ENCODE assay signal across 23 cellular contexts in genomic region chr3:80997622-80998021, GRCh38.
A peak's percentile ranks its signal among the peaks of the same experiment; 100 is the strongest.
DNase-seq lines count a peak whose midpoint lies in the region; ATAC-seq, FAIRE-seq and TF ChIP-seq lines count a peak whose summit lies in the region.
"Had no signal": no experiment of that assay in that cellular context is flagged by ENCODE, and none has a peak within 500 bp of the region (broad histone marks: within the 10 kb centered on the region; RNA-seq: fewer than 3 reads in every experiment).

No MANE protein-coding gene starts in this region.

- peak; percentile 15 for FAIRE-seq in HepG2 (lab: Jason Lieb, UNC)
- FAIRE-seq: A549, GM12891, GM19239 had no signal

- H3K4me3 Mint-ChIP-seq in Caco-2 (ENCODE audit: unreplicated experiment) (peak overlapping the region; percentile 51), T-helper 17 cell (no peak overlapping the region)
- H3K4me3 Mint-ChIP-seq: B cell; CD4-positive, alpha-beta T cell; CD8-positive, alpha-beta T cell had no signal

- H3K27ac ChIP-seq in HepG2 (ENCODE audit: extremely low read length, insufficient read depth, low read length): no peak overlapping the region
- H3K27ac ChIP-seq in right lobe of liver: peak overlapping the region in 1 of 3 donors; percentile 25
- H3K27ac ChIP-seq: 22Rv1; A549; BLaER1 treated with 17β-estradiol and CSF1 and Interleukin-3, amounts not matched to agents 10 nM and 100 nM; C4-2B had no signal

- H3K27me3 ChIP-seq in Caco-2 (replicated peaks; ENCODE audit: control insufficient read depth, insufficient read depth, low read length) (no peaks in the 10 kb centered on the region), HepG2 (ENCODE audit: control insufficient read depth in 1 of 2, insufficient read depth in 2 of 2, low read length in 2 of 2) (no peaks in the 10 kb centered on the region; a peak in 1 of 5 replicates), right lobe of liver (no peaks in the 10 kb centered on the region), MG63 (no peaks in the 10 kb centered on the region)
- H3K27me3 ChIP-seq: BLaER1 treated with 17β-estradiol and CSF1 and Interleukin-3, amounts not matched to agents 10 nM and 100 nM had no signal

- POLR2A ChIA-PET in Caco-2 (lab: Charles Lee): no interaction called here
- POLR2A ChIA-PET in HepG2 (lab: Yijun Ruan, JAX): no interaction called here

- peak overlapping the region; percentile 70 for H3K27ac Mint-ChIP-seq in Caco-2 (ENCODE audit: unreplicated experiment)
- H3K27ac Mint-ChIP-seq in T-helper 17 cell: no peak overlapping the region
- H3K27ac Mint-ChIP-seq: B cell; CD4-positive, alpha-beta T cell; CD8-positive, alpha-beta T cell had no signal

- H2AFZ ChIP-seq in HepG2 (ENCODE audit: low read length): no peak overlapping the region

- H3K36me3 Mint-ChIP-seq in Caco-2 (ENCODE audit: insufficient read depth, unreplicated experiment): peaks cover 5% of the 10 kb centered on the region
- H3K36me3 Mint-ChIP-seq in T-helper 17 cell (ENCODE audit: low read depth): no peaks in the 10 kb centered on the region
- H3K36me3 Mint-ChIP-seq: CD8-positive, alpha-beta T cell had no signal

- ATAC-seq in HepG2 (peak; percentile 58), right lobe of liver (no peak), T-helper 17 cell (no peak), HG02642 (IDR thresholded peaks at IDR 0.05; ENCODE audit: poor library complexity, unreplicated experiment) (no peak)
- ATAC-seq: A549; CD8-positive, alpha-beta T cell had no signal

- no peak overlapping the region for H3K9ac ChIP-seq in HepG2 (ENCODE audit: insufficient read depth, low read depth, low read length)
- H3K9ac ChIP-seq: BLaER1 treated with 17β-estradiol and CSF1 and Interleukin-3, amounts not matched to agents 10 nM and 100 nM had no signal

- H3K4me2 ChIP-seq in HepG2 (ENCODE audit: low read depth, low read length): 0 out of 2 replicates have a peak overlapping the region, but pooled peaks have one; percentile 16
- H3K4me2 ChIP-seq: A549; BLaER1 treated with 17β-estradiol and CSF1 and Interleukin-3, amounts not matched to agents 10 nM and 100 nM had no signal

- TF ChIP-seq CTCF in Caco-2 (IDR thresholded peaks at IDR 0.05; ENCODE audit: insufficient read depth in 1 of 2, low read depth in 1 of 2, low read length in 1 of 2, severe bottlenecking in 1 of 2, unreplicated experiment in 1 of 2) (no peak), HepG2 (CRISPR knock-in tag; IDR thresholded peaks at IDR 0.05) (no peak), right lobe of liver (IDR thresholded peaks at IDR 0.05) (no peak)

- in situ Hi-C loops in HepG2 (cut with HindIII; ENCODE audit: extremely low pct_ligation_motif_present, low pct_unique_long_range_greater_than_20kb): no loop called here

- H3K4me1 ChIP-seq in Caco-2: peaks cover 51% of the 10 kb centered on the region
- peaks cover 33% of the 10 kb centered on the region for H3K4me1 ChIP-seq in HepG2 (ENCODE audit: insufficient read depth, low read length)
- peaks cover 0 to 41% (median 6%) of the 10 kb centered on the region in 4 donors for H3K4me1 ChIP-seq in right lobe of liver
- H3K4me1 ChIP-seq: A549; BLaER1 treated with 17β-estradiol and CSF1 and Interleukin-3, amounts not matched to agents 10 nM and 100 nM had no signal

- TF ChIP-seq EP300 in HepG2 (IDR thresholded peaks at IDR 0.05; ENCODE audit: low read depth in 2 of 2, low read length in 2 of 2): no peak
- no peak for TF ChIP-seq EP300 in HepG2 (CRISPR knock-in tag; IDR thresholded peaks at IDR 0.05; ENCODE audit: borderline replicate concordance)

- TF ChIP-seq POLR2A in HepG2 (IDR thresholded peaks at IDR 0.05; ENCODE audit: insufficient read depth in 1 of 2, low read depth in 2 of 2, low read length in 2 of 2): no peak
- no peak for TF ChIP-seq POLR2A in right lobe of liver (IDR thresholded peaks at IDR 0.05)

- no peaks in the 10 kb centered on the region for H3K79me2 ChIP-seq in HepG2 (ENCODE audit: insufficient read depth, low read length)

- H3K4me1 Mint-ChIP-seq in Caco-2 (ENCODE audit: low read depth, unreplicated experiment) (peaks cover 37% of the 10 kb centered on the region), T-helper 17 cell (no peaks in the 10 kb centered on the region)
- H3K4me1 Mint-ChIP-seq: B cell had no signal

- DNase-seq in Caco-2: peak in 1 of 2 experiments; percentile 24
- DNase-seq in HepG2 (ENCODE audit: low spot score): no peak
- no peak for DNase-seq in right lobe of liver
- no peak for DNase-seq in T-helper 17 cell
- DNase-seq in MG63: no peak
- DNase-seq: AML-193; CD4-positive, alpha-beta T cell; CD8-positive, alpha-beta T cell; DMS 273 treated with DMSO at 0.1 percent for 48 hours; DMS153; DMS53; DMS79; DND-41; EL; GF-D8 had no signal

- no TSS peak for BruUV-seq in Caco-2 (replicated peaks; lab: Mats Ljungman, UMichigan)
- BruUV-seq in HepG2 (replicated peaks; lab: Mats Ljungman, UMichigan): no TSS peak

- CTCF ChIA-PET in Caco-2 (lab: Charles Lee) (no interaction called here), HepG2 (lab: Yijun Ruan, JAX; ENCODE audit: low intra/inter-chr PET ratio, low total read pairs) (no interaction called here)

- H3K9me3 Mint-ChIP-seq in Caco-2 (ENCODE audit: unreplicated experiment): peaks cover 33% of the 10 kb centered on the region

- H3K4me3 ChIP-seq in Caco-2 (ENCODE audit: low read depth, low read length) (no peak overlapping the region), HepG2 (replicated peaks in 1 of 3; ENCODE audit: insufficient read depth in 1 of 3, low read depth in 2 of 3, low read length in 3 of 3) (no peak overlapping the region), right lobe of liver (peak overlapping the region in 2 of 3 donors; percentile 5 to 25), MG63 (no peak overlapping the region)
- H3K4me3 ChIP-seq: A549; BLaER1 treated with 17β-estradiol and CSF1 and Interleukin-3, amounts not matched to agents 10 nM and 100 nM had no signal

- intact Hi-C loops in Caco-2 (cut with micrococcal nuclease; ENCODE audit: unreplicated experiment): loop anchor here (1.0 kb wide), 1 partner anchor 264 kb away; no protein-coding TSS in a partner anchor
- intact Hi-C loops in HepG2 (cut with micrococcal nuclease; ENCODE audit: unreplicated experiment): no loop called here
- intact Hi-C loops in right lobe of liver (cut with DNase I): no loop called here

- 0 out of 2 replicates have a peak, but pooled peaks cover 3% of the 10 kb centered on the region for H3K9me3 ChIP-seq in Caco-2
- H3K9me3 ChIP-seq in HepG2 (ENCODE audit: low read length): no peaks in the 10 kb centered on the region
- H3K9me3 ChIP-seq in right lobe of liver: no peaks in the 10 kb centered on the region
- H3K9me3 ChIP-seq in T-helper 17 cell (ENCODE audit: control insufficient read depth, low read length, poor library complexity, severe bottlenecking): no peaks in the 10 kb centered on the region
- no peaks in the 10 kb centered on the region for H3K9me3 ChIP-seq in MG63
- H3K9me3 ChIP-seq: A549; BLaER1 treated with 17β-estradiol and CSF1 and Interleukin-3, amounts not matched to agents 10 nM and 100 nM had no signal

- no peaks in the 10 kb centered on the region for H4K20me1 ChIP-seq in HepG2 (ENCODE audit: insufficient read depth, low read length)
- H4K20me1 ChIP-seq: BLaER1 treated with 17β-estradiol and CSF1 and Interleukin-3, amounts not matched to agents 10 nM and 100 nM had no signal

- 3% methylated on average over 3 of the region's 3 CpGs for WGBS in HepG2 (ENCODE audit: low lambda C conversion rate)
- WGBS in right lobe of liver (ENCODE audit: insufficient coverage, low coverage, low lambda C conversion rate, missing lambda C conversion rate): 33% methylated on average over 3 of the region's 3 CpGs

- no peaks in the 10 kb centered on the region for H3K27me3 Mint-ChIP-seq in Caco-2 (ENCODE audit: insufficient read depth, unreplicated experiment)
- H3K27me3 Mint-ChIP-seq in T-helper 17 cell: no peaks in the 10 kb centered on the region
- H3K27me3 Mint-ChIP-seq: B cell; CD4-positive, alpha-beta T cell had no signal

- no peaks in the 10 kb centered on the region for H3K36me3 ChIP-seq in Caco-2 (ENCODE audit: control insufficient read depth, insufficient read depth, low read length)
- H3K36me3 ChIP-seq in HepG2 (replicated peaks in 1 of 2; ENCODE audit: control insufficient read depth in 1 of 2, insufficient read depth in 2 of 2, low read length in 2 of 2): no peaks in the 10 kb centered on the region
- H3K36me3 ChIP-seq in right lobe of liver: no peaks in the 10 kb centered on the region
- no peaks in the 10 kb centered on the region for H3K36me3 ChIP-seq in MG63
- H3K36me3 ChIP-seq: BLaER1 treated with 17β-estradiol and CSF1 and Interleukin-3, amounts not matched to agents 10 nM and 100 nM had no signal

- TF ChIP-seq RAD21 in HepG2 (CRISPR knock-in tag; IDR thresholded peaks at IDR 0.05): no peak

TF ChIP-seq in HepG2, 621 proteins besides CTCF, POLR2A, EP300 and RAD21 (continues in another document):
- TF ChIP-seq NPAS2 (CRISPR knock-in tag; IDR thresholded peaks at IDR 0.05; ENCODE audit: borderline replicate concordance) (no peak), ZNF18 (CRISPR knock-in tag; IDR thresholded peaks at IDR 0.05; ENCODE audit: insufficient replicate concordance) (no peak)

Comparison
In these comparisons a context has a peak if more than half of its experiments do, and no peak if none do; other contexts are left out.
1. H3K4me3 ChIP-seq: peak in right lobe of liver (2 of 3); none in Caco-2 (single experiment), HepG2 (0 of 3) and MG63 (single experiment).